In genomic region chr9:106920091-106920490, GRCh38 we compare ENCODE assay signal across 13 cellular contexts. TPM values are rescaled to one million over a fixed set of nuclear protein-coding genes. Genes with fewer than 3 reads are reported as not detected.
DNase-seq lines count a peak whose midpoint lies in the region; TF ChIP-seq lines count a peak whose summit lies in the region.
"Had no signal": no experiment of that assay in that cellular context is flagged by ENCODE, and none has a peak within 500 bp of the region (broad histone marks: within the 10 kb centered on the region; RNA-seq: fewer than 3 reads in every experiment).

No MANE protein-coding gene starts in this region.

- no peak for TF ChIP-seq POLR2A in thyroid gland (IDR thresholded peaks at IDR 0.05)

- H3K36me3 ChIP-seq in ectodermal cell (ENCODE audit: control insufficient read depth, insufficient read depth, low read length): peaks cover 21% of the 10 kb centered on the region
- H3K36me3 ChIP-seq in thyroid gland: peaks cover 8 to 11% of the 10 kb centered on the region in 2 donors

- H3K9me3 Mint-ChIP-seq in nephron: peaks cover 8% of the 10 kb centered on the region
- no peaks in the 10 kb centered on the region for H3K9me3 Mint-ChIP-seq in osteocyte (ENCODE audit: unreplicated experiment)

- H3K27ac Mint-ChIP-seq in nephron (peak overlapping the region; percentile 99 to 100 (median 100)), osteocyte (ENCODE audit: unreplicated experiment) (no peak overlapping the region)
- H3K27ac Mint-ChIP-seq: activated naive CD4-positive, alpha-beta T cell treated with anti-CD3 and anti-CD28 coated beads, Interleukin-2, amount 50 U/mL, for 72 hours had no signal

- H3K27ac ChIP-seq in ectodermal cell (ENCODE audit: insufficient read depth, low read depth, low read length, poor library complexity, severe bottlenecking): peak overlapping the region; percentile 82
- H3K27ac ChIP-seq in thyroid gland: peak overlapping the region; percentile 96 to 99 (median 96)

- no peak overlapping the region for H3K4me3 Mint-ChIP-seq in nephron
- no peak overlapping the region for H3K4me3 Mint-ChIP-seq in osteocyte (ENCODE audit: unreplicated experiment)
- H3K4me3 Mint-ChIP-seq: activated CD4-positive, alpha-beta T cell treated with anti-CD3 and anti-CD28 coated beads for 36 hours; CD4-positive, alpha-beta T cell; naive thymus-derived CD8-positive, alpha-beta T cell had no signal

- TF ChIP-seq CTCF in nephron (IDR thresholded peaks at IDR 0.05; ENCODE audit: unreplicated experiment in 3 of 3) (no peak), thyroid gland (IDR thresholded peaks at IDR 0.05) (no peak), osteocyte (IDR thresholded peaks at IDR 0.05) (no peak)

- H3K36me3 Mint-ChIP-seq in nephron (ENCODE audit: low read depth) (peaks cover 78% of the 10 kb centered on the region), osteocyte (ENCODE audit: unreplicated experiment) (peaks cover 27% of the 10 kb centered on the region)
- H3K36me3 Mint-ChIP-seq: naive thymus-derived CD8-positive, alpha-beta T cell had no signal

- DNase-seq in NCI-H69 (lab: John Stamatoyannopoulos, UW): peak; percentile 17
- no peak for DNase-seq in thyroid gland
- no peak for DNase-seq in SKM-1 (lab: John Stamatoyannopoulos, UW; ENCODE audit: unreplicated experiment)
- DNase-seq in islet precursor cell: no peak
- DNase-seq in osteocyte (ENCODE audit: extremely low spot score, unreplicated experiment): no peak
- DNase-seq: activated CD4-positive, alpha-beta T cell treated with anti-CD3 and anti-CD28 coated beads for 36 hours; CD4-positive, alpha-beta T cell; central memory CD4-positive, alpha-beta T cell; naive thymus-derived CD8-positive, alpha-beta T cell; NCI-H2081 treated with DMSO at 0.1 percent for 48 hours had no signal

- 91% methylated on average over 4 of the region's 4 CpGs for WGBS in ectodermal cell, 2 experiments
- WGBS in thyroid gland, 2 donors: 97% methylated on average over 4 of the region's 4 CpGs

- intact Hi-C loops in thyroid gland (cut with DNase I): no loop called here

- H3K9me3 ChIP-seq in ectodermal cell (ENCODE audit: control insufficient read depth, low read length) (no peaks in the 10 kb centered on the region), thyroid gland (no peaks in the 10 kb centered on the region)

- H3K4me1 ChIP-seq in ectodermal cell (ENCODE audit: control insufficient read depth, insufficient read depth, low read length) (peaks cover 24% of the 10 kb centered on the region), thyroid gland (peaks cover 44 to 58% of the 10 kb centered on the region in 2 donors)

- H3K4me1 Mint-ChIP-seq in nephron (peaks cover 67% of the 10 kb centered on the region), osteocyte (ENCODE audit: unreplicated experiment) (peaks cover 45% of the 10 kb centered on the region)

- no peaks in the 10 kb centered on the region for H3K27me3 ChIP-seq in ectodermal cell (ENCODE audit: control insufficient read depth, insufficient read depth, low read length, poor library complexity, severe bottlenecking)
- H3K27me3 ChIP-seq in thyroid gland: no peaks in the 10 kb centered on the region

- H3K4me3 ChIP-seq in ectodermal cell (ENCODE audit: insufficient read depth, low read depth, low read length) (no peak overlapping the region), thyroid gland (replicated peaks in 1 of 3) (no peak overlapping the region)

- H3K27me3 Mint-ChIP-seq in nephron (ENCODE audit: low read depth) (no peaks in the 10 kb centered on the region), osteocyte (ENCODE audit: unreplicated experiment) (no peaks in the 10 kb centered on the region)
- H3K27me3 Mint-ChIP-seq: activated CD4-positive, alpha-beta T cell treated with anti-CD3 and anti-CD28 coated beads for 36 hours; CD4-positive, alpha-beta T cell had no signal

RNA-seq across cellular contexts. Expression of gene ZNF462, which starts 57.1 kb away (rescaled TPM):
- polyA plus RNA-seq in ectodermal cell (2013, experiment 1 of 4): 64.7 TPM
- polyA plus RNA-seq in ectodermal cell (2013, experiment 2 of 4): 72.7 TPM
- 43.9 TPM for polyA plus RNA-seq in ectodermal cell (2013, experiment 3 of 4)
- polyA plus RNA-seq in ectodermal cell (2013, experiment 4 of 4): 55.4 TPM
- total RNA-seq in thyroid gland (10 to 100 TPM; 33.3 to 60.4 (median 46.3) TPM), osteocyte (55.0 and 57.3 TPM in 2 replicates)
- total RNA-seq: naive thymus-derived CD8-positive, alpha-beta T cell had no signal
- polyA plus RNA-seq: naive thymus-derived CD8-positive, alpha-beta T cell had no signal
